ENCODE assay signal across 9 cellular contexts in the genomic region with DNA sequence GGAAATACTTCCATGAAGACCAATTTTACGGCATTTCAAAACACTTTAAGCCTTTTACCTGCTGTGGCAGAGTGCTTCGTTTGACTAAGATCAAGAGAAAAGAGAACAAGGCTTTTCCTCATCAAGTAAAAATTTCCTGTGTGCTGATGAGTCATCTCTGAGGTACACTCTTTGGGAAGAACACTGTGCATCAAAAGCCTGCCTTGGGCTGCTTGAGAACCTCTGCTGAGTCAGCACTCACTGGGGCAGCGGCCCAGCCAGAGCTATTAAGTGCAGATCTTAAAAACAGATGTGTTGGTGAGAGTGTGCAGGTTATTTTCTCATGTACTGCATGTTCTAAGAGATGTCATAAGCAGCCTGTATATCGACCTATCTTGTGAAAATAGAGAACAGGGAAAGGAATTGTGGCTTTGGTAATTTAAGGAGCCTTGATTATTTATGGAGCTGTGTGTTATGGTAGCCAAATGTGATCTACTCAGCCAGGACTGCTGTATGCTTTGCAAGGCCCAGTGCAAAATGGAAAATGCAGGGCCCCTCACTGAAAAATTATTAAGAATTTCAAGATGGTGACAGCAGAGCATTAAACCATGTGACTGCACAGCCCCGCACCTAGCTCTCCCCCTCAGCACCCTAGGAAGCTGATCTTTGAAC.
DNase-seq lines count a peak whose midpoint lies in the region; ATAC-seq and TF ChIP-seq lines count a peak whose summit lies in the region.
"Had no signal": no experiment of that assay in that cellular context is flagged by ENCODE, and none has a peak within 500 bp of the region (broad histone marks: within the 10 kb centered on the region; RNA-seq: fewer than 3 reads in every experiment).

No MANE protein-coding gene starts in this region.

- H3K9me3 ChIP-seq in Panc1 (ENCODE audit: control insufficient read depth, insufficient read depth, low read depth, low read length) = no peaks in the 10 kb centered on the region
- H3K9me3 ChIP-seq in ectodermal cell (ENCODE audit: control insufficient read depth, low read length) = no peaks in the 10 kb centered on the region
- H3K9me3 ChIP-seq in muscle layer of duodenum (ENCODE audit: control insufficient read depth in 1 of 2, low read length in 2 of 2) = no peaks in the 10 kb centered on the region
- H3K9me3 ChIP-seq in CD8-positive, alpha-beta T cell (ENCODE audit: low read length) = no peaks in the 10 kb centered on the region
- H3K9me3 ChIP-seq: ascending aorta had no signal

- H3K27me3 Mint-ChIP-seq in CD8-positive, alpha-beta T cell (ENCODE audit: low read depth) = no peaks in the 10 kb centered on the region

- no TSS peak for BruUV-seq in Panc1 (replicated peaks; lab: Mats Ljungman, UMichigan)

- no peak overlapping the region for H3K4me3 Mint-ChIP-seq in CD8-positive, alpha-beta T cell

- H3K36me3 Mint-ChIP-seq in CD8-positive, alpha-beta T cell = no peaks in the 10 kb centered on the region

- TF ChIP-seq CTCF in Panc1 (IDR thresholded peaks at IDR 0.05) = no peak
- no peak for TF ChIP-seq CTCF in CD8-positive, alpha-beta T cell (IDR thresholded peaks at IDR 0.05)

- POLR2A ChIA-PET in Panc1 (lab: Charles Lee) = no interaction called here
- POLR2A ChIA-PET in CD8-positive, alpha-beta T cell (lab: Charles Lee) = no interaction called here

- WGBS in ectodermal cell, 2 experiments = 72 to 82% methylated on average over 5 of the region's 5 CpGs

- H3K27ac Mint-ChIP-seq in CD8-positive, alpha-beta T cell = no peak overlapping the region

- H3K36me3 ChIP-seq in Panc1 (ENCODE audit: control insufficient read depth, insufficient read depth, low read length) = no peaks in the 10 kb centered on the region
- no peaks in the 10 kb centered on the region for H3K36me3 ChIP-seq in ectodermal cell (ENCODE audit: control insufficient read depth, insufficient read depth, low read length)
- H3K36me3 ChIP-seq in muscle layer of duodenum (ENCODE audit: control insufficient read depth in 1 of 2, insufficient read depth in 2 of 2, low read length in 2 of 2) = peaks cover 3% of the 10 kb centered on the region in 2 donors
- no peaks in the 10 kb centered on the region for H3K36me3 ChIP-seq in CD8-positive, alpha-beta T cell (ENCODE audit: insufficient read depth, low read length)
- H3K36me3 ChIP-seq: ascending aorta had no signal

- peaks cover 3% of the 10 kb centered on the region; the same call in 1 of the 2 replicates for H3K4me1 ChIP-seq in Panc1 (ENCODE audit: control insufficient read depth, insufficient read depth, low read length)
- H3K4me1 ChIP-seq in ectodermal cell (ENCODE audit: control insufficient read depth, insufficient read depth, low read length) = no peaks in the 10 kb centered on the region
- peaks cover 0 to 6% of the 10 kb centered on the region in 2 donors for H3K4me1 ChIP-seq in muscle layer of duodenum (ENCODE audit: control insufficient read depth in 1 of 2, insufficient read depth in 2 of 2, low read length in 2 of 2)
- peaks cover 4% of the 10 kb centered on the region for H3K4me1 ChIP-seq in CD8-positive, alpha-beta T cell (ENCODE audit: insufficient read depth, low read length)
- H3K4me1 ChIP-seq: ascending aorta had no signal

- H3K27ac ChIP-seq in Panc1 (ENCODE audit: low read length) = no peak overlapping the region
- H3K27ac ChIP-seq in ectodermal cell (ENCODE audit: insufficient read depth, low read depth, low read length, poor library complexity, severe bottlenecking) = peak overlapping the region; percentile 74
- H3K27ac ChIP-seq in muscle layer of duodenum (ENCODE audit: low read length) = peak overlapping the region; percentile 4
- no peak overlapping the region for H3K27ac ChIP-seq in CD8-positive, alpha-beta T cell (ENCODE audit: low read depth, low read length)
- H3K27ac ChIP-seq: ascending aorta had no signal

- ATAC-seq in Panc1 = peak; percentile 77
- no peak for ATAC-seq in CD8-positive, alpha-beta T cell

- CTCF ChIA-PET in Panc1 (lab: Charles Lee) = interaction anchor here (1.0 to 2.0 kb wide), 2 partner anchors 64 to 73 kb away, joined by 4 to 6 read pairs; no protein-coding TSS in a partner anchor
- CTCF ChIA-PET in CD8-positive, alpha-beta T cell (lab: Charles Lee) = interaction anchor here (0.6 to 2.9 kb wide), 8 partner anchors 10 to 248 kb away, joined by 3 to 9 read pairs (median 3); no protein-coding TSS in a partner anchor

- intact Hi-C loops in Panc1 (cut with micrococcal nuclease; ENCODE audit: unreplicated experiment) = loop anchor here (5.0 kb wide), 1 partner anchor 231 kb away; no protein-coding TSS in a partner anchor
- intact Hi-C loops in CD8-positive, alpha-beta T cell (cut with DNase I, micrococcal nuclease) = loop anchor here (2.0 to 10.0 kb wide), 3 partner anchors 15 to 1373 kb away; no protein-coding TSS in a partner anchor

- H3K4me1 Mint-ChIP-seq in CD8-positive, alpha-beta T cell (ENCODE audit: low read depth) = peaks cover 9% of the 10 kb centered on the region

- H3K27me3 ChIP-seq in Panc1 (ENCODE audit: control insufficient read depth, insufficient read depth, low read length) = no peaks in the 10 kb centered on the region
- no peaks in the 10 kb centered on the region for H3K27me3 ChIP-seq in ectodermal cell (ENCODE audit: control insufficient read depth, insufficient read depth, low read length, poor library complexity, severe bottlenecking)
- no peaks in the 10 kb centered on the region for H3K27me3 ChIP-seq in muscle layer of duodenum (ENCODE audit: low read depth, low read length)
- H3K27me3 ChIP-seq in CD8-positive, alpha-beta T cell (ENCODE audit: insufficient read depth, low read length) = no peaks in the 10 kb centered on the region
- H3K27me3 ChIP-seq: ascending aorta had no signal

- peak overlapping the region in 1 of 2 experiments; percentile 34; a peak in 2 of 4 replicates for H3K4me3 ChIP-seq in Panc1 (ENCODE audit: low read depth in 2 of 2, low read length in 2 of 2)
- H3K4me3 ChIP-seq in ectodermal cell (ENCODE audit: insufficient read depth, low read depth, low read length) = no peak overlapping the region
- H3K4me3 ChIP-seq in muscle layer of duodenum (ENCODE audit: low read depth in 1 of 2, low read length in 2 of 2) = no peak overlapping the region
- H3K4me3 ChIP-seq in CD8-positive, alpha-beta T cell (ENCODE audit: low read depth, low read length) = no peak overlapping the region
- H3K4me3 ChIP-seq: ascending aorta had no signal

- in situ Hi-C loops in Panc1 (cut with HindIII; ENCODE audit: low pct_unique_long_range_greater_than_20kb, low sequenced_read_pairs) = no loop called here

- no peaks in the 10 kb centered on the region for H3K9me3 Mint-ChIP-seq in CD8-positive, alpha-beta T cell

- peak; percentile 58 for DNase-seq in stimulated activated CD4-positive, alpha-beta T cell treated with anti-CD3 and anti-CD28 coated beads, Interleukin-15, amount 100 ng/mL, for 24 hours
- no peak for DNase-seq in stimulated activated CD4-positive, alpha-beta T cell treated with anti-CD3 and anti-CD28 coated beads, Interleukin-12 subunit alpha, Interleukin-12 subunit beta, amount 100 ng/mL, for 4 hours
- peak; percentile 8 for DNase-seq in Panc1 (ENCODE audit: low read depth, low spot score)
- DNase-seq in DMS114 treated with DMSO at 0.1 percent for 48 hours (lab: John Stamatoyannopoulos, UW; ENCODE audit: unreplicated experiment) = no peak
- no peak for DNase-seq in NCI-H2171 (lab: John Stamatoyannopoulos, UW)
- no peak for DNase-seq in CD8-positive, alpha-beta T cell

Comparison
In these comparisons a context has a peak if more than half of its experiments do, and no peak if none do; other contexts are left out.
1. DNase-seq: peak in stimulated activated CD4-positive, alpha-beta T cell treated with anti-CD3 and anti-CD28 coated beads, Interleukin-15, amount 100 ng/mL, for 24 hours (single experiment) and Panc1 (single experiment); none in stimulated activated CD4-positive, alpha-beta T cell treated with anti-CD3 and anti-CD28 coated beads, Interleukin-12 subunit alpha, Interleukin-12 subunit beta, amount 100 ng/mL, for 4 hours (single experiment), DMS114 treated with DMSO at 0.1 percent for 48 hours (single experiment), NCI-H2171 (single experiment) and CD8-positive, alpha-beta T cell (0 of 7).
2. H3K27ac ChIP-seq: peak in ectodermal cell (single experiment) and muscle layer of duodenum (single experiment); none in Panc1 (single experiment) and CD8-positive, alpha-beta T cell (single experiment).